In the genomic region with DNA sequence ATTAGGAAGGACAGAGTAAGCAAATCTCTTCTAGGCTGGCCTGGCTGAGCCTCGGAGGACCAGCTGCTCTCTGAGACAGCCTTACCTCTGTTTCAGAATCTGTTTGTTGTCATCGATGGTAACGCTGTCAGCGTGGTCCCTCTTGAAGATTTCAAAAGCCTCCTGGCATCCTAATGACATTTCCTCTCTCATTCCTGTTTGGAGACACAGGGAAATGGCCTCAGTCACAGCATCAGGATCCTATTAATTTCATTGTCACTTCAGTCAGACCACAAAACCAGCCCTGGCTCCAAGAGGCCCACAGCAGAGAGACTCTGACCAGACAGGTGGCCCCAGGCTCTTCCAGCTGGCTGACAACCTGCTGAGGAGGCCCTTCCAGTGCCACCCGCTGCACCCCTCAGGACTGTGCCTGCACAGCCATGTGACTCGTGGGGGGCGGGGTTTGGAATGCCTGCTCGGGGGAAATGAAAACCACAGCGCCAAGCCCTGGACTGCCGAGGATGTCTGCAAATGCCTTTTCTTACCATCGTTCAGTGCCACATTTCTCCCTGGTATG, we compare ENCODE assay signal across 8 cellular contexts.
DNase-seq lines count a peak whose midpoint lies in the region; ATAC-seq, FAIRE-seq and TF ChIP-seq lines count a peak whose summit lies in the region.

No MANE protein-coding gene starts in this region.

- peak; percentile 41; the same call in 2 of the 3 replicates for ATAC-seq in K562
- ATAC-seq in lower lobe of right lung = peak; percentile 78 to 79
- no peak for ATAC-seq in GM21381 (IDR thresholded peaks at IDR 0.05; ENCODE audit: unreplicated experiment)

- TF ChIP-seq POLR2A in K562 (conservative IDR thresholded peaks at IDR 0.05) (no peak), GM12892 (IDR thresholded peaks at IDR 0.05; ENCODE audit: low read depth, low read length) (no peak)

- POLR2A ChIA-PET in A673 (lab: Charles Lee; ENCODE audit: low non-redundant PET) = no interaction called here
- POLR2A ChIA-PET in K562 (lab: Yijun Ruan, JAX) = no interaction called here

- 2% methylated on average over 11 of the region's 11 CpGs for WGBS in K562 (ENCODE audit: insufficient coverage, low coverage, missing lambda C conversion rate)

- peaks cover 13% of the 10 kb centered on the region for H3F3A ChIP-seq in MM.1S (ENCODE audit: insufficient read depth, low read length)

- no peaks in the 10 kb centered on the region for H3K9me1 ChIP-seq in K562 (ENCODE audit: control insufficient read depth, insufficient read depth, low read length)

- H3K9ac ChIP-seq in MM.1S (ENCODE audit: low read length) = peak overlapping the region; percentile 18; the same call in 1 of the 2 replicates
- no peak overlapping the region for H3K9ac ChIP-seq in K562 (ENCODE audit: insufficient read depth in 1 of 2, low read depth in 2 of 2, low read length in 2 of 2)

- H3K27ac ChIP-seq in A673 (ENCODE audit: low read depth, low read length, poor library complexity, severe bottlenecking) (no peak overlapping the region), MM.1S (ENCODE audit: low read length) (peak overlapping the region; percentile 73), K562 (ENCODE audit: extremely low read depth, low read depth, low read length) (no peak overlapping the region), lower lobe of right lung (peak overlapping the region; percentile 33)

- no peak overlapping the region for H3K27ac Mint-ChIP-seq in activated CD4-positive, alpha-beta T cell treated with anti-CD3 and anti-CD28 coated beads, Interleukin-2, amount 10 ng/mL, durations not matched to agents 24 days and 14 days

- no peaks in the 10 kb centered on the region for H3K9me3 ChIP-seq in A673 (ENCODE audit: low read depth, low read length, poor library complexity, severe bottlenecking)
- no peaks in the 10 kb centered on the region for H3K9me3 ChIP-seq in MM.1S (replicated peaks; ENCODE audit: insufficient read depth, low read length)
- no peaks in the 10 kb centered on the region for H3K9me3 ChIP-seq in K562 (replicated peaks; ENCODE audit: control insufficient read depth, insufficient read depth, low read depth, low read length)
- H3K9me3 ChIP-seq in lower lobe of right lung = no peaks in the 10 kb centered on the region

- in situ Hi-C loops in K562 (cut with MboI) = no loop called here

- H3K4me1 ChIP-seq in A673 (ENCODE audit: insufficient read depth, low read length, poor library complexity, severe bottlenecking) = peaks cover 28% of the 10 kb centered on the region
- H3K4me1 ChIP-seq in MM.1S (ENCODE audit: low read length) = peaks cover 19% of the 10 kb centered on the region
- no peaks in the 10 kb centered on the region for H3K4me1 ChIP-seq in K562 (replicated peaks in 1 of 2; ENCODE audit: control insufficient read depth in 2 of 2, insufficient read depth in 2 of 2, low read length in 2 of 2)
- H3K4me1 ChIP-seq in lower lobe of right lung = peaks cover 11% of the 10 kb centered on the region

- H3K4me3 Mint-ChIP-seq in activated CD4-positive, alpha-beta T cell treated with anti-CD3 and anti-CD28 coated beads, Interleukin-2, amount 10 ng/mL, durations not matched to agents 24 days and 14 days = no peak overlapping the region

- DNase-seq in A673 (ENCODE audit: low spot score) = peak; percentile 74
- peak; percentile 84 for DNase-seq in MM.1S
- no peak for DNase-seq in K562 (ENCODE audit: extremely low read depth in 1 of 4, low spot score in 3 of 4)
- DNase-seq in lower lobe of right lung = peak; percentile 71
- DNase-seq in activated CD4-positive, alpha-beta T cell treated with anti-CD3 and anti-CD28 coated beads, Interleukin-2, amount 10 ng/mL, durations not matched to agents 24 days and 14 days = no peak
- DNase-seq in AML-193 (lab: John Stamatoyannopoulos, UW) = no peak
- no peak for DNase-seq in GM12892 (ENCODE audit: insufficient read length)

- no peak for TF ChIP-seq EP300 in K562 (IDR thresholded peaks at IDR 0.05; ENCODE audit: low read length)

- no peak for TF ChIP-seq RAD21 in K562 (CRISPR knock-in tag; conservative IDR thresholded peaks at IDR 0.05 in 1 of 2, IDR thresholded peaks at IDR 0.05 in 1 of 2)

- CTCF ChIA-PET in A673 (lab: Charles Lee) = no interaction called here
- CTCF ChIA-PET in K562 (lab: Yijun Ruan, JAX; ENCODE audit: low intra/inter-chr PET ratio) = no interaction called here

- H2AFZ ChIP-seq in MM.1S (ENCODE audit: low read length) = peak overlapping the region; percentile 70
- no peak overlapping the region for H2AFZ ChIP-seq in K562 (ENCODE audit: low read depth, low read length)

- no peaks in the 10 kb centered on the region for H3K36me3 Mint-ChIP-seq in activated CD4-positive, alpha-beta T cell treated with anti-CD3 and anti-CD28 coated beads, Interleukin-2, amount 10 ng/mL, durations not matched to agents 24 days and 14 days (ENCODE audit: low read depth)

- FAIRE-seq in K562 (lab: Jason Lieb, UNC) (no peak), GM12892 (lab: Jason Lieb, UNC) (no peak)

- no peaks in the 10 kb centered on the region for H3K27me3 Mint-ChIP-seq in activated CD4-positive, alpha-beta T cell treated with anti-CD3 and anti-CD28 coated beads, Interleukin-2, amount 10 ng/mL, durations not matched to agents 24 days and 14 days

- H3K27me3 ChIP-seq in A673 (replicated peaks; ENCODE audit: insufficient read depth, low read depth, low read length, poor library complexity) (no peaks in the 10 kb centered on the region), MM.1S (replicated peaks; ENCODE audit: insufficient read depth, low read length) (no peaks in the 10 kb centered on the region), K562 (ENCODE audit: control insufficient read depth in 2 of 2, insufficient read depth in 2 of 2, low read length in 2 of 2) (peaks cover 3 to 15% of the 10 kb centered on the region in 2 experiments; a peak in 3 of 5 replicates), lower lobe of right lung (ENCODE audit: low read depth) (no peaks in the 10 kb centered on the region)

- intact Hi-C loops in A673 (cut with micrococcal nuclease; ENCODE audit: unreplicated experiment) = no loop called here
- intact Hi-C loops in K562 (cut with micrococcal nuclease) = no loop called here
- intact Hi-C loops in lower lobe of right lung (cut with DNase I) = no loop called here
- intact Hi-C loops in activated CD4-positive, alpha-beta T cell treated with anti-CD3 and anti-CD28 coated beads, Interleukin-2, amount 10 ng/mL, durations not matched to agents 24 days and 14 days (cut with micrococcal nuclease) = no loop called here

- no peaks in the 10 kb centered on the region for H4K20me1 ChIP-seq in MM.1S (ENCODE audit: insufficient read depth, low read length)
- no peaks in the 10 kb centered on the region; the same call in 1 of the 2 replicates for H4K20me1 ChIP-seq in K562 (replicated peaks; ENCODE audit: control insufficient read depth, insufficient read depth, low read length)

- no peaks in the 10 kb centered on the region for H3K9me3 Mint-ChIP-seq in activated CD4-positive, alpha-beta T cell treated with anti-CD3 and anti-CD28 coated beads, Interleukin-2, amount 10 ng/mL, durations not matched to agents 24 days and 14 days

- H3K4me3 ChIP-seq in A673 (ENCODE audit: low read depth, low read length, poor library complexity, severe bottlenecking) (no peak overlapping the region), MM.1S (ENCODE audit: low read length) (peak overlapping the region; percentile 37), K562 (no peak overlapping the region), lower lobe of right lung (peak overlapping the region; percentile 6)

- TF ChIP-seq CTCF in A673 (conservative IDR thresholded peaks at IDR 0.05; ENCODE audit: low read depth, low read length) (no peak), MM.1S (IDR thresholded peaks at IDR 0.05; ENCODE audit: low read length) (no peak), K562 (IDR thresholded peaks at IDR 0.05 in 2 of 3, conservative IDR thresholded peaks at IDR 0.05 in 1 of 3; ENCODE audit: insufficient read depth in 2 of 3, low read depth in 1 of 3, low read length in 3 of 3) (no peak), lower lobe of right lung (IDR thresholded peaks at IDR 0.05) (no peak)

- H3K36me3 ChIP-seq in A673 (ENCODE audit: insufficient read depth, low read length, poor library complexity, severe bottlenecking) (no peaks in the 10 kb centered on the region), MM.1S (replicated peaks; ENCODE audit: insufficient read depth, low read length) (no peaks in the 10 kb centered on the region), K562 (ENCODE audit: control insufficient read depth, insufficient read depth, low read length) (no peaks in the 10 kb centered on the region), lower lobe of right lung (no peaks in the 10 kb centered on the region)

- H3K79me2 ChIP-seq in MM.1S (ENCODE audit: low read length) = no peaks in the 10 kb centered on the region
- H3K79me2 ChIP-seq in K562 (ENCODE audit: control insufficient read depth, insufficient read depth, low read length) = no peaks in the 10 kb centered on the region

- H3K4me2 ChIP-seq in MM.1S (ENCODE audit: low read depth, low read length) = peak overlapping the region; percentile 68
- H3K4me2 ChIP-seq in K562 (ENCODE audit: insufficient read depth, low read length) = no peak overlapping the region

- H3K4me1 Mint-ChIP-seq in activated CD4-positive, alpha-beta T cell treated with anti-CD3 and anti-CD28 coated beads, Interleukin-2, amount 10 ng/mL, durations not matched to agents 24 days and 14 days = no peaks in the 10 kb centered on the region

- no peaks in the 10 kb centered on the region for H3K9me2 ChIP-seq in MM.1S (replicated peaks; ENCODE audit: insufficient read depth, low read length)

- BruUV-seq in A673 (replicated peaks; lab: Mats Ljungman, UMichigan) = no TSS peak
- BruUV-seq in K562 (replicated peaks; lab: Mats Ljungman, UMichigan) = no TSS peak

TF ChIP-seq in K562, 482 proteins besides CTCF, POLR2A, EP300 and RAD21 (continues in another document):
- TF ChIP-seq, protein P1, sequence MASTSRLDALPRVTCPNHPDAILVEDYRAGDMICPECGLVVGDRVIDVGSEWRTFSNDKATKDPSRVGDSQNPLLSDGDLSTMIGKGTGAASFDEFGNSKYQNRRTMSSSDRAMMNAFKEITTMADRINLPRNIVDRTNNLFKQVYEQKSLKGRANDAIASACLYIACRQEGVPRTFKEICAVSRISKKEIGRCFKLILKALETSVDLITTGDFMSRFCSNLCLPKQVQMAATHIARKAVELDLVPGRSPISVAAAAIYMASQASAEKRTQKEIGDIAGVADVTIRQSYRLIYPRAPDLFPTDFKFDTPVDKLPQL (IDR thresholded peaks at IDR 0.05; ENCODE audit: extremely low read depth, insufficient read length) = no peak
- TF ChIP-seq ZKSCAN8 (CRISPR knock-in tag; IDR thresholded peaks at IDR 0.05) (no peak), HDAC3 (IDR thresholded peaks at IDR 0.05; ENCODE audit: borderline replicate concordance, partially characterized antibody) (no peak)
- TF ChIP-seq, protein P2, sequence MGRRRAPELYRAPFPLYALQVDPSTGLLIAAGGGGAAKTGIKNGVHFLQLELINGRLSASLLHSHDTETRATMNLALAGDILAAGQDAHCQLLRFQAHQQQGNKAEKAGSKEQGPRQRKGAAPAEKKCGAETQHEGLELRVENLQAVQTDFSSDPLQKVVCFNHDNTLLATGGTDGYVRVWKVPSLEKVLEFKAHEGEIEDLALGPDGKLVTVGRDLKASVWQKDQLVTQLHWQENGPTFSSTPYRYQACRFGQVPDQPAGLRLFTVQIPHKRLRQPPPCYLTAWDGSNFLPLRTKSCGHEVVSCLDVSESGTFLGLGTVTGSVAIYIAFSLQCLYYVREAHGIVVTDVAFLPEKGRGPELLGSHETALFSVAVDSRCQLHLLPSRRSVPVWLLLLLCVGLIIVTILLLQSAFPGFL (CRISPR knock-in tag; IDR thresholded peaks at IDR 0.05) = no peak

Comparison
In these comparisons a context has a peak if more than half of its experiments do, and no peak if none do; other contexts are left out.
1. DNase-seq: peak in A673 (single experiment), MM.1S (single experiment) and lower lobe of right lung (single experiment); none in K562 (0 of 4), activated CD4-positive, alpha-beta T cell treated with anti-CD3 and anti-CD28 coated beads, Interleukin-2, amount 10 ng/mL, durations not matched to agents 24 days and 14 days (single experiment), AML-193 (0 of 2) and GM12892 (single experiment).
2. H3K27ac ChIP-seq: peak in MM.1S (single experiment) and lower lobe of right lung (single experiment); none in A673 (single experiment) and K562 (single experiment).
3. H3K4me3 ChIP-seq: peak in MM.1S (single experiment) and lower lobe of right lung (single experiment); none in A673 (single experiment) and K562 (single experiment).